Comparison of ENCODE assay signal across 11 cellular contexts in the genomic region with DNA sequence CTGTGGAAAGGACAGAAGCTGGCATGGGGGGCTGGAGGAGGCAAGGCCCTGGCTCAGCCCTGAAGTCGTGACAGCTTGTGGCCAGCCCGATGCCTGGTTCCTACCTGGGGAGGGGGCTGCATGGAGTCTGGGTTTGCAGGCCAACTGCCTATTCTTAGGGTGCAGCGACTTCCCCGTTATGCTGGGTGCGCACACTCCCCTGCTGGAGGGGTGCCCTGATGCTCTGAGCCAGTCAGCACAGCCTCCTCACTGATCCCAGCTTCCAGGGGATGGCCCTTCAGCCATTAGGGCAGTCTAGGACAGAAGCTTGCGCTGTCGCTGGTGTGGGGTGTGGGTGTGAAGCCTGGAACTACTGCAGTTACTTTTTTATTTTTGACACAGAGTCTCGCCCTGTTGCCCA.
"Had no signal": no experiment of that assay in that cellular context is flagged by ENCODE, and none has a peak within 500 bp of the region (broad histone marks: within the 10 kb centered on the region; RNA-seq: fewer than 3 reads in every experiment).

No MANE protein-coding gene starts in this region.

- H3K4me1 ChIP-seq: foreskin keratinocyte, left lung had no signal

- H3K9me3 ChIP-seq: left lung, ovary had no signal

- ATAC-seq: activated naive CD4-positive, alpha-beta T cell treated with anti-CD3 and anti-CD28 coated beads, Interleukin-2, amount 50 U/mL, for 72 hours; foreskin keratinocyte; left lung; T-cell had no signal

- H3K27ac ChIP-seq: foreskin keratinocyte, left lung had no signal

- DNase-seq: activated CD4-positive, alpha-beta T cell treated with anti-CD3 and anti-CD28 coated beads, Interleukin-2, amount 10 ng/mL, durations not matched to agents 24 days and 14 days; activated effector memory CD4-positive, alpha-beta T cell treated with Interleukin-2 at 50 U/mL for 16 hours; amygdala; mesenchymal stem cell; T-cell; T1000 had no signal

- H3K4me3 ChIP-seq: left lung, ovary had no signal

- H3K27me3 ChIP-seq: ovary had no signal

- FAIRE-seq: endothelial cell of umbilical vein had no signal

- H3K36me3 ChIP-seq: left lung, ovary had no signal
